34 cellular contexts compared by ENCODE assay signal in the genomic region with DNA sequence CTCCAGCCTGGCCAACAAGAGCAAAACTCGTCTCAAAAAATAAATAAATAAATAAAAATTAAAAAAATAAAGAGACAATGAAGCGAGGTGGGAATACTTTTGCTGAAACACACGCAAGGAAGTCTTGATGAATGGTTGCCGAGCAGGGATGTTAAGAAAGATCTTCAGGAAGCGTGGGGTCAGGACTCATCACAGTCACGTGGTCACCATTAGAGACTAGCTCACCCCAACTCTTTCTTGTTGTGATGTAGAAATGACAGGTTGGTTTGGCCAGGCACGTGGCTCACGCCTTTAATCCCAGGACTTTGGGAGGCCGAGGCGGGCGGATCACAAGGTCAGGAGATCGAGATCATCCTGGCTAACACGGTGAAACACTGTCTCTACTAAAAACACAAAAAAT.
"Had no signal": no experiment of that assay in that cellular context is flagged by ENCODE, and none has a peak within 500 bp of the region (broad histone marks: within the 10 kb centered on the region; RNA-seq: fewer than 3 reads in every experiment).

No MANE protein-coding gene starts in this region.

- DNase-seq: Karpas-422, Kasumi-1, MG63, MM.1S, MV-4-11, NCI-H1048, NCI-H1092, NCI-H1092 treated with DMSO at 0.1 percent for 48 hours, NCI-H1105, NCI-H1105 treated with DMSO at 0.1 percent for 48 hours, NCI-H1417, NCI-H1417 treated with DMSO at 0.1 percent for 48 hours, NCI-H1436, NCI-H1436 treated with DMSO at 0.1 percent for 48 hours, NCI-H146, NCI-H1694, NCI-H1694 treated with DMSO at 0.1 percent for 48 hours, NCI-H187, NCI-H187 treated with DMSO at 0.1 percent for 48 hours, NCI-H1930, NCI-H2029, NCI-H2029 treated with DMSO at 0.1 percent for 48 hours, NCI-H2081, NCI-H2081 treated with DMSO at 0.1 percent for 48 hours, NCI-H2107, NCI-H2171, NCI-H2171 treated with DMSO at 0.1 percent for 48 hours, NCI-H2227 treated with DMSO at 0.1 percent for 48 hours, NCI-H226, NCI-H345, NCI-H446, NCI-H446 treated with DMSO at 0.1 percent for 48 hours, NCI-H510A, NCI-H510A treated with DMSO at 0.1 percent for 48 hours had no signal

- H3K36me3 ChIP-seq: MG63 had no signal

- H3K9me3 ChIP-seq: MG63 had no signal

- H3K27me3 ChIP-seq: MG63 had no signal

- H3K4me3 ChIP-seq: MG63 had no signal
